ENCODE assay signal across 1 cellular context in the genomic region with DNA sequence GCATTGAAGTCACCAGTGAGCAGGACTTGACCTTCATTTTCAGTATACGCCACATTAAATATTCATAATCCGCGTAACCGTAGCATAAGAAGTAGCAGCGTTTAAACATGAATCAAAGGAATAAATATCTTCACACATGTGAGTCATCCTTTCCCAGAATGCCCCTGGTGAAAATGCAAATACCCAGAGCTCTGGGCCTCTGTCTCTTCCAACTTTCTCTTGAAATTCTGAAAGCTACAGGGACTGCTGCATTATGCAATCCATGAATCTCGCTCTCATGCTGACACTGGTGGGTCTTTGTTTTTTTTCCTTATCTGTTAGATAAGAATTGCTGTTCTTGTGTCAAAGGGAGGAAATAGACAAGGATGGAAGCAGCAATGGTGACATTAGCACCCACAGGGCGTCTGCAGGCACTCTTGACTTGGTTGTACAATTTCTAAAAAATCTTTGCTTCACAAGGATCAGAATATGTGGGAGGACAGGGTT.
TF ChIP-seq lines count a peak whose summit lies in the region.

No MANE protein-coding gene starts in this region.

TF ChIP-seq in HEK293, 187 proteins besides CTCF, POLR2A, EP300 and RAD21 (continued from another document and continues in another):
- TF ChIP-seq, protein P1, sequence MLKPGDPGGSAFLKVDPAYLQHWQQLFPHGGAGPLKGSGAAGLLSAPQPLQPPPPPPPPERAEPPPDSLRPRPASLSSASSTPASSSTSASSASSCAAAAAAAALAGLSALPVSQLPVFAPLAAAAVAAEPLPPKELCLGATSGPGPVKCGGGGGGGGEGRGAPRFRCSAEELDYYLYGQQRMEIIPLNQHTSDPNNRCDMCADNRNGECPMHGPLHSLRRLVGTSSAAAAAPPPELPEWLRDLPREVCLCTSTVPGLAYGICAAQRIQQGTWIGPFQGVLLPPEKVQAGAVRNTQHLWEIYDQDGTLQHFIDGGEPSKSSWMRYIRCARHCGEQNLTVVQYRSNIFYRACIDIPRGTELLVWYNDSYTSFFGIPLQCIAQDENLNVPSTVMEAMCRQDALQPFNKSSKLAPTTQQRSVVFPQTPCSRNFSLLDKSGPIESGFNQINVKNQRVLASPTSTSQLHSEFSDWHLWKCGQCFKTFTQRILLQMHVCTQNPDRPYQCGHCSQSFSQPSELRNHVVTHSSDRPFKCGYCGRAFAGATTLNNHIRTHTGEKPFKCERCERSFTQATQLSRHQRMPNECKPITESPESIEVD (tag by site-specific recombination; IDR thresholded peaks at IDR 0.05): 0 out of 2 replicates have a peak, but pooled peaks have one; percentile 30
- TF ChIP-seq SP2 (tag by site-specific recombination; IDR thresholded peaks at IDR 0.05) (no peak), ZSCAN30 (tag by site-specific recombination; IDR thresholded peaks at IDR 0.05) (0 out of 2 replicates have a peak, but pooled peaks have one; percentile 9), ZNF707 (tag by site-specific recombination; IDR thresholded peaks at IDR 0.05) (no peak), ZNF530 (tag by site-specific recombination; IDR thresholded peaks at IDR 0.05; ENCODE audit: low read depth) (no peak), PRDM4 (tag by site-specific recombination; IDR thresholded peaks at IDR 0.05) (no peak), ZXDB (tag by site-specific recombination; IDR thresholded peaks at IDR 0.05) (peak; percentile 34; the same call in 1 of the 2 replicates), ZNF623 (tag by site-specific recombination; IDR thresholded peaks at IDR 0.05) (no peak), MEIS1 (CRISPR knock-in tag; IDR thresholded peaks at IDR 0.05; ENCODE audit: borderline replicate concordance) (no peak), ZNF426 (tag by site-specific recombination; IDR thresholded peaks at IDR 0.05) (no peak), ZNF529 (tag by site-specific recombination; IDR thresholded peaks at IDR 0.05; ENCODE audit: insufficient replicate concordance) (no peak), ZNF600 (tag by site-specific recombination; IDR thresholded peaks at IDR 0.05) (no peak), ZNF660 (tag by site-specific recombination; IDR thresholded peaks at IDR 0.05) (0 out of 2 replicates have a peak, but pooled peaks have one; percentile 58), ZSCAN16 (tag by site-specific recombination; IDR thresholded peaks at IDR 0.05) (no peak), ZBTB21 (tag by site-specific recombination; IDR thresholded peaks at IDR 0.05) (0 out of 2 replicates have a peak, but pooled peaks have one; percentile 39), ZNF626 (tag by site-specific recombination; IDR thresholded peaks at IDR 0.05) (no peak), ZNF843 (tag by site-specific recombination; IDR thresholded peaks at IDR 0.05) (0 out of 2 replicates have a peak, but pooled peaks have one; percentile 27), YY2 (tag by site-specific recombination; IDR thresholded peaks at IDR 0.05) (0 out of 2 replicates have a peak, but pooled peaks have one; percentile 2), GLIS1 (tag by site-specific recombination; IDR thresholded peaks at IDR 0.05) (no peak), OSR2 (tag by site-specific recombination; IDR thresholded peaks at IDR 0.05) (peak; percentile 72; the same call in 1 of the 2 replicates), ZNF692 (tag by site-specific recombination; IDR thresholded peaks at IDR 0.05) (peak; percentile 49; the same call in 1 of the 2 replicates), ZNF391 (tag by site-specific recombination; IDR thresholded peaks at IDR 0.05; ENCODE audit: borderline replicate concordance, low read depth) (no peak), ZNF837 (tag by site-specific recombination; IDR thresholded peaks at IDR 0.05) (no peak), ZNF24 (tag by site-specific recombination; IDR thresholded peaks at IDR 0.05) (no peak; the same call in 1 of the 2 replicates), ZSCAN4 (tag by site-specific recombination; IDR thresholded peaks at IDR 0.05) (no peak), ZNF629 (tag by site-specific recombination; IDR thresholded peaks at IDR 0.05) (peak; percentile 55), ZBTB17 (tag by site-specific recombination; IDR thresholded peaks at IDR 0.05) (peak; percentile 52; the same call in 1 of the 2 replicates), PRDM1 (tag by site-specific recombination; IDR thresholded peaks at IDR 0.05) (peak; percentile 54), FEZF1 (tag by site-specific recombination; IDR thresholded peaks at IDR 0.05) (peak; percentile 44; the same call in 1 of the 2 replicates), ZNF341 (tag by site-specific recombination; IDR thresholded peaks at IDR 0.05; ENCODE audit: low read depth) (peak; percentile 40; the same call in 1 of the 2 replicates), ZBTB7A (tag by site-specific recombination; IDR thresholded peaks at IDR 0.05; ENCODE audit: low read depth) (no peak), ZNF792 (tag by site-specific recombination; IDR thresholded peaks at IDR 0.05) (no peak), ZIC2 (tag by site-specific recombination; IDR thresholded peaks at IDR 0.05) (peak; percentile 78), ZNF121 (tag by site-specific recombination; IDR thresholded peaks at IDR 0.05) (no peak), HOXC10 (CRISPR knock-in tag; IDR thresholded peaks at IDR 0.05) (no peak), OVOL3 (tag by site-specific recombination; IDR thresholded peaks at IDR 0.05) (no peak), ZFHX2 (tag by site-specific recombination; conservative IDR thresholded peaks at IDR 0.05) (peak; percentile 54), ZNF335 (tag by site-specific recombination; conservative IDR thresholded peaks at IDR 0.05) (no peak), ZNF449 (tag by site-specific recombination; IDR thresholded peaks at IDR 0.05) (no peak), ZNF558 (tag by site-specific recombination; IDR thresholded peaks at IDR 0.05) (no peak), ZNF248 (tag by site-specific recombination; IDR thresholded peaks at IDR 0.05) (no peak), BCL11A (tag by site-specific recombination; IDR thresholded peaks at IDR 0.05; ENCODE audit: low read depth) (no peak), ZNF610 (tag by site-specific recombination; IDR thresholded peaks at IDR 0.05; ENCODE audit: borderline replicate concordance) (no peak)
- TF ChIP-seq, protein P2, sequence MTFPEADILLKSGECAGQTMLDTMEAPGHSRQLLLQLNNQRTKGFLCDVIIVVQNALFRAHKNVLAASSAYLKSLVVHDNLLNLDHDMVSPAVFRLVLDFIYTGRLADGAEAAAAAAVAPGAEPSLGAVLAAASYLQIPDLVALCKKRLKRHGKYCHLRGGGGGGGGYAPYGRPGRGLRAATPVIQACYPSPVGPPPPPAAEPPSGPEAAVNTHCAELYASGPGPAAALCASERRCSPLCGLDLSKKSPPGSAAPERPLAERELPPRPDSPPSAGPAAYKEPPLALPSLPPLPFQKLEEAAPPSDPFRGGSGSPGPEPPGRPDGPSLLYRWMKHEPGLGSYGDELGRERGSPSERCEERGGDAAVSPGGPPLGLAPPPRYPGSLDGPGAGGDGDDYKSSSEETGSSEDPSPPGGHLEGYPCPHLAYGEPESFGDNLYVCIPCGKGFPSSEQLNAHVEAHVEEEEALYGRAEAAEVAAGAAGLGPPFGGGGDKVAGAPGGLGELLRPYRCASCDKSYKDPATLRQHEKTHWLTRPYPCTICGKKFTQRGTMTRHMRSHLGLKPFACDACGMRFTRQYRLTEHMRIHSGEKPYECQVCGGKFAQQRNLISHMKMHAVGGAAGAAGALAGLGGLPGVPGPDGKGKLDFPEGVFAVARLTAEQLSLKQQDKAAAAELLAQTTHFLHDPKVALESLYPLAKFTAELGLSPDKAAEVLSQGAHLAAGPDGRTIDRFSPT (tag by site-specific recombination; IDR thresholded peaks at IDR 0.05): no peak
- TF ChIP-seq, protein P3, sequence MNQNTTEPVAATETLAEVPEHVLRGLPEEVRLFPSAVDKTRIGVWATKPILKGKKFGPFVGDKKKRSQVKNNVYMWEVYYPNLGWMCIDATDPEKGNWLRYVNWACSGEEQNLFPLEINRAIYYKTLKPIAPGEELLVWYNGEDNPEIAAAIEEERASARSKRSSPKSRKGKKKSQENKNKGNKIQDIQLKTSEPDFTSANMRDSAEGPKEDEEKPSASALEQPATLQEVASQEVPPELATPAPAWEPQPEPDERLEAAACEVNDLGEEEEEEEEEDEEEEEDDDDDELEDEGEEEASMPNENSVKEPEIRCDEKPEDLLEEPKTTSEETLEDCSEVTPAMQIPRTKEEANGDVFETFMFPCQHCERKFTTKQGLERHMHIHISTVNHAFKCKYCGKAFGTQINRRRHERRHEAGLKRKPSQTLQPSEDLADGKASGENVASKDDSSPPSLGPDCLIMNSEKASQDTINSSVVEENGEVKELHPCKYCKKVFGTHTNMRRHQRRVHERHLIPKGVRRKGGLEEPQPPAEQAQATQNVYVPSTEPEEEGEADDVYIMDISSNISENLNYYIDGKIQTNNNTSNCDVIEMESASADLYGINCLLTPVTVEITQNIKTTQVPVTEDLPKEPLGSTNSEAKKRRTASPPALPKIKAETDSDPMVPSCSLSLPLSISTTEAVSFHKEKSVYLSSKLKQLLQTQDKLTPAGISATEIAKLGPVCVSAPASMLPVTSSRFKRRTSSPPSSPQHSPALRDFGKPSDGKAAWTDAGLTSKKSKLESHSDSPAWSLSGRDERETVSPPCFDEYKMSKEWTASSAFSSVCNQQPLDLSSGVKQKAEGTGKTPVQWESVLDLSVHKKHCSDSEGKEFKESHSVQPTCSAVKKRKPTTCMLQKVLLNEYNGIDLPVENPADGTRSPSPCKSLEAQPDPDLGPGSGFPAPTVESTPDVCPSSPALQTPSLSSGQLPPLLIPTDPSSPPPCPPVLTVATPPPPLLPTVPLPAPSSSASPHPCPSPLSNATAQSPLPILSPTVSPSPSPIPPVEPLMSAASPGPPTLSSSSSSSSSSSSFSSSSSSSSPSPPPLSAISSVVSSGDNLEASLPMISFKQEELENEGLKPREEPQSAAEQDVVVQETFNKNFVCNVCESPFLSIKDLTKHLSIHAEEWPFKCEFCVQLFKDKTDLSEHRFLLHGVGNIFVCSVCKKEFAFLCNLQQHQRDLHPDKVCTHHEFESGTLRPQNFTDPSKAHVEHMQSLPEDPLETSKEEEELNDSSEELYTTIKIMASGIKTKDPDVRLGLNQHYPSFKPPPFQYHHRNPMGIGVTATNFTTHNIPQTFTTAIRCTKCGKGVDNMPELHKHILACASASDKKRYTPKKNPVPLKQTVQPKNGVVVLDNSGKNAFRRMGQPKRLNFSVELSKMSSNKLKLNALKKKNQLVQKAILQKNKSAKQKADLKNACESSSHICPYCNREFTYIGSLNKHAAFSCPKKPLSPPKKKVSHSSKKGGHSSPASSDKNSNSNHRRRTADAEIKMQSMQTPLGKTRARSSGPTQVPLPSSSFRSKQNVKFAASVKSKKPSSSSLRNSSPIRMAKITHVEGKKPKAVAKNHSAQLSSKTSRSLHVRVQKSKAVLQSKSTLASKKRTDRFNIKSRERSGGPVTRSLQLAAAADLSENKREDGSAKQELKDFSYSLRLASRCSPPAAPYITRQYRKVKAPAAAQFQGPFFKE (tag by site-specific recombination; IDR thresholded peaks at IDR 0.05; ENCODE audit: borderline replicate concordance): no peak
- TF ChIP-seq, protein P4, sequence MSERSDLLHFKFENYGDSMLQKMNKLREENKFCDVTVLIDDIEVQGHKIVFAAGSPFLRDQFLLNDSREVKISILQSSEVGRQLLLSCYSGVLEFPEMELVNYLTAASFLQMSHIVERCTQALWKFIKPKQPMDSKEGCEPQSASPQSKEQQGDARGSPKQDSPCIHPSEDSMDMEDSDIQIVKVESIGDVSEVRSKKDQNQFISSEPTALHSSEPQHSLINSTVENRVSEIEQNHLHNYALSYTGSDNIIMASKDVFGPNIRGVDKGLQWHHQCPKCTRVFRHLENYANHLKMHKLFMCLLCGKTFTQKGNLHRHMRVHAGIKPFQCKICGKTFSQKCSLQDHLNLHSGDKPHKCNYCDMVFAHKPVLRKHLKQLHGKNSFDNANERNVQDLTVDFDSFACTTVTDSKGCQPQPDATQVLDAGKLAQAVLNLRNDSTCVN (tag by site-specific recombination; optimal IDR thresholded peaks at IDR 0.05): no peak
